ENCODE assay signal across 9 cellular contexts in the genomic region with DNA sequence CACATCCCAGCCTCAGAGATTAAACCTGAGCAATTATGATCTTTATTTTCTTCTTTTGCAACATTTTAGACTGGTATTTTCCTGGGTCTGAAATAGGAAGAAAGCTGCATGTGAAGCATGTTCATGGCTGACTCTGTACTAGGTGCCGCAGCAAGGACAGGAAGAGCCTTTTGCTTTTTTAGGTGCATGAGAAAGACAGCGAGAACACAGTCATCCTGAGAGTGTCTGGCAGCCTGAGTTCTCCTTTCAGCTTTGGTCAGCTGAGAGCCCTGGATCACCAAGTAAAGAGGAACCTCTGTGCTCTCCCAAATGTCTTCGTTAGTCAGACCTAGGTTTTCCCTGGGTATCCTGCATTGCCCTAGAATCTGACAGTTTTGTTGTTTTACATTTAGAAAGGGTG. TPM values are rescaled to one million over a fixed set of nuclear protein-coding genes. Genes with fewer than 3 reads are reported as not detected.
DNase-seq lines count a peak whose midpoint lies in the region; ATAC-seq, FAIRE-seq and TF ChIP-seq lines count a peak whose summit lies in the region.
"Had no signal": no experiment of that assay in that cellular context is flagged by ENCODE, and none has a peak within 500 bp of the region (broad histone marks: within the 10 kb centered on the region; RNA-seq: fewer than 3 reads in every experiment).

No MANE protein-coding gene starts in this region.

- peaks cover 22% of the 10 kb centered on the region for H3K4me1 Mint-ChIP-seq in activated CD4-positive, alpha-beta memory T cell treated with anti-CD3 and anti-CD28 coated beads, Interleukin-2, amount 10 ng/mL, durations not matched to agents 7 days and 5 days

- CTCF ChIA-PET in activated CD4-positive, alpha-beta memory T cell treated with anti-CD3 and anti-CD28 coated beads, Interleukin-2, amount 10 ng/mL, durations not matched to agents 7 days and 5 days (lab: Charles Lee): interaction anchor here (1.3 kb wide), 1 partner anchor 95 kb away, joined by 3 read pairs; no protein-coding TSS in a partner anchor

- ATAC-seq in GM18511 (IDR thresholded peaks at IDR 0.05; ENCODE audit: unreplicated experiment) (peak; percentile 99), HG03103 (IDR thresholded peaks at IDR 0.05; ENCODE audit: low read depth, unreplicated experiment) (peak; percentile 99), SK-N-SH treated with all-trans-retinoic acid at 6 μM for 48 hours (no peak)

- H3K27me3 Mint-ChIP-seq in activated CD4-positive, alpha-beta memory T cell treated with anti-CD3 and anti-CD28 coated beads, Interleukin-2, amount 10 ng/mL, durations not matched to agents 7 days and 5 days: peaks cover 10% of the 10 kb centered on the region

- peak; percentile 77 for DNase-seq in GM20000 (ENCODE audit: low spot score)
- DNase-seq in activated CD4-positive, alpha-beta memory T cell treated with anti-CD3 and anti-CD28 coated beads, Interleukin-2, amount 10 ng/mL, durations not matched to agents 7 days and 5 days: peak; percentile 27
- DNase-seq in occipital lobe (lab: John Stamatoyannopoulos, UW): no peak
- no peak for DNase-seq in RCC 7860 (ENCODE audit: low spot score)
- no peak for DNase-seq in SW 1271 (lab: John Stamatoyannopoulos, UW)

- H3K4me3 Mint-ChIP-seq in activated CD4-positive, alpha-beta memory T cell treated with anti-CD3 and anti-CD28 coated beads, Interleukin-2, amount 10 ng/mL, durations not matched to agents 7 days and 5 days: no peak overlapping the region

- H3K36me3 Mint-ChIP-seq in activated CD4-positive, alpha-beta memory T cell treated with anti-CD3 and anti-CD28 coated beads, Interleukin-2, amount 10 ng/mL, durations not matched to agents 7 days and 5 days (ENCODE audit: low read depth): no peaks in the 10 kb centered on the region

- POLR2A ChIA-PET in activated CD4-positive, alpha-beta memory T cell treated with anti-CD3 and anti-CD28 coated beads, Interleukin-2, amount 10 ng/mL, durations not matched to agents 7 days and 5 days (lab: Charles Lee): interaction anchor here (0.7 kb wide), 1 partner anchor 521 kb away, joined by 3 read pairs; no protein-coding TSS in a partner anchor

- no peak overlapping the region for H3K27ac Mint-ChIP-seq in activated CD4-positive, alpha-beta memory T cell treated with anti-CD3 and anti-CD28 coated beads, Interleukin-2, amount 10 ng/mL, durations not matched to agents 7 days and 5 days

- H3K9me3 Mint-ChIP-seq in activated CD4-positive, alpha-beta memory T cell treated with anti-CD3 and anti-CD28 coated beads, Interleukin-2, amount 10 ng/mL, durations not matched to agents 7 days and 5 days: no peaks in the 10 kb centered on the region

- FAIRE-seq in RCC 7860 (lab: Jason Lieb, UNC): no peak

- no peak for TF ChIP-seq CTCF in GM20000 (IDR thresholded peaks at IDR 0.05; ENCODE audit: extremely low read depth, missing control alignments)

TF ChIP-seq in SK-N-SH treated with all-trans-retinoic acid at 6 μM for 48 hours, 23 proteins besides CTCF, POLR2A, EP300 and RAD21 (continues in another document):
- TF ChIP-seq, protein P1, sequence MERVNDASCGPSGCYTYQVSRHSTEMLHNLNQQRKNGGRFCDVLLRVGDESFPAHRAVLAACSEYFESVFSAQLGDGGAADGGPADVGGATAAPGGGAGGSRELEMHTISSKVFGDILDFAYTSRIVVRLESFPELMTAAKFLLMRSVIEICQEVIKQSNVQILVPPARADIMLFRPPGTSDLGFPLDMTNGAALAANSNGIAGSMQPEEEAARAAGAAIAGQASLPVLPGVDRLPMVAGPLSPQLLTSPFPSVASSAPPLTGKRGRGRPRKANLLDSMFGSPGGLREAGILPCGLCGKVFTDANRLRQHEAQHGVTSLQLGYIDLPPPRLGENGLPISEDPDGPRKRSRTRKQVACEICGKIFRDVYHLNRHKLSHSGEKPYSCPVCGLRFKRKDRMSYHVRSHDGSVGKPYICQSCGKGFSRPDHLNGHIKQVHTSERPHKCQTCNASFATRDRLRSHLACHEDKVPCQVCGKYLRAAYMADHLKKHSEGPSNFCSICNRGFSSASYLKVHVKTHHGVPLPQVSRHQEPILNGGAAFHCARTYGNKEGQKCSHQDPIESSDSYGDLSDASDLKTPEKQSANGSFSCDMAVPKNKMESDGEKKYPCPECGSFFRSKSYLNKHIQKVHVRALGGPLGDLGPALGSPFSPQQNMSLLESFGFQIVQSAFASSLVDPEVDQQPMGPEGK (CRISPR knock-in tag; IDR thresholded peaks at IDR 0.05; ENCODE audit: borderline replicate concordance): no peak
- TF ChIP-seq, protein P2, sequence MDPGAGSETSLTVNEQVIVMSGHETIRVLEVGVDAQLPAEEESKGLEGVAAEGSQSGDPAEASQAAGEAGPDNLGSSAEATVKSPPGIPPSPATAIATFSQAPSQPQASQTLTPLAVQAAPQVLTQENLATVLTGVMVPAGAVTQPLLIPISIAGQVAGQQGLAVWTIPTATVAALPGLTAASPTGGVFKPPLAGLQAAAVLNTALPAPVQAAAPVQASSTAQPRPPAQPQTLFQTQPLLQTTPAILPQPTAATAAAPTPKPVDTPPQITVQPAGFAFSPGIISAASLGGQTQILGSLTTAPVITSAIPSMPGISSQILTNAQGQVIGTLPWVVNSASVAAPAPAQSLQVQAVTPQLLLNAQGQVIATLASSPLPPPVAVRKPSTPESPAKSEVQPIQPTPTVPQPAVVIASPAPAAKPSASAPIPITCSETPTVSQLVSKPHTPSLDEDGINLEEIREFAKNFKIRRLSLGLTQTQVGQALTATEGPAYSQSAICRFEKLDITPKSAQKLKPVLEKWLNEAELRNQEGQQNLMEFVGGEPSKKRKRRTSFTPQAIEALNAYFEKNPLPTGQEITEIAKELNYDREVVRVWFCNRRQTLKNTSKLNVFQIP (CRISPR knock-in tag; IDR thresholded peaks at IDR 0.05; ENCODE audit: borderline replicate concordance, low read depth): no peak
- no peak for TF ChIP-seq ZFP3 (CRISPR knock-in tag; IDR thresholded peaks at IDR 0.05)
- no peak for TF ChIP-seq ZC3H10 (CRISPR knock-in tag; IDR thresholded peaks at IDR 0.05)
- TF ChIP-seq, protein P3, sequence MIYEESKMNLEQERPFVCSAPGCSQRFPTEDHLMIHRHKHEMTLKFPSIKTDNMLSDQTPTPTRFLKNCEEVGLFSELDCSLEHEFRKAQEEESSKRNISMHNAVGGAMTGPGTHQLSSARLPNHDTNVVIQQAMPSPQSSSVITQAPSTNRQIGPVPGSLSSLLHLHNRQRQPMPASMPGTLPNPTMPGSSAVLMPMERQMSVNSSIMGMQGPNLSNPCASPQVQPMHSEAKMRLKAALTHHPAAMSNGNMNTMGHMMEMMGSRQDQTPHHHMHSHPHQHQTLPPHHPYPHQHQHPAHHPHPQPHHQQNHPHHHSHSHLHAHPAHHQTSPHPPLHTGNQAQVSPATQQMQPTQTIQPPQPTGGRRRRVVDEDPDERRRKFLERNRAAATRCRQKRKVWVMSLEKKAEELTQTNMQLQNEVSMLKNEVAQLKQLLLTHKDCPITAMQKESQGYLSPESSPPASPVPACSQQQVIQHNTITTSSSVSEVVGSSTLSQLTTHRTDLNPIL (CRISPR knock-in tag; IDR thresholded peaks at IDR 0.05; ENCODE audit: low read depth): no peak
- TF ChIP-seq ZNF70 (CRISPR knock-in tag; IDR thresholded peaks at IDR 0.05): no peak
- TF ChIP-seq, protein P4, sequence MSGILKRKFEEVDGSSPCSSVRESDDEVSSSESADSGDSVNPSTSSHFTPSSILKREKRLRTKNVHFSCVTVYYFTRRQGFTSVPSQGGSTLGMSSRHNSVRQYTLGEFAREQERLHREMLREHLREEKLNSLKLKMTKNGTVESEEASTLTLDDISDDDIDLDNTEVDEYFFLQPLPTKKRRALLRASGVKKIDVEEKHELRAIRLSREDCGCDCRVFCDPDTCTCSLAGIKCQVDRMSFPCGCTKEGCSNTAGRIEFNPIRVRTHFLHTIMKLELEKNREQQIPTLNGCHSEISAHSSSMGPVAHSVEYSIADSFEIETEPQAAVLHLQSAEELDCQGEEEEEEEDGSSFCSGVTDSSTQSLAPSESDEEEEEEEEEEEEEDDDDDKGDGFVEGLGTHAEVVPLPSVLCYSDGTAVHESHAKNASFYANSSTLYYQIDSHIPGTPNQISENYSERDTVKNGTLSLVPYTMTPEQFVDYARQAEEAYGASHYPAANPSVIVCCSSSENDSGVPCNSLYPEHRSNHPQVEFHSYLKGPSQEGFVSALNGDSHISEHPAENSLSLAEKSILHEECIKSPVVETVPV (CRISPR knock-in tag; IDR thresholded peaks at IDR 0.05): no peak
- TF ChIP-seq CSDC2 (CRISPR knock-in tag; IDR thresholded peaks at IDR 0.05): no peak
- TF ChIP-seq ARNTL (CRISPR knock-in tag; IDR thresholded peaks at IDR 0.05; ENCODE audit: borderline replicate concordance, low read depth): no peak
- TF ChIP-seq TOX (CRISPR knock-in tag; IDR thresholded peaks at IDR 0.05; ENCODE audit: borderline replicate concordance): no peak
- no peak for TF ChIP-seq ZNF8 (CRISPR knock-in tag; IDR thresholded peaks at IDR 0.05)
- TF ChIP-seq GLIS3 (CRISPR knock-in tag; IDR thresholded peaks at IDR 0.05): no peak
- TF ChIP-seq ZNF565 (CRISPR knock-in tag; conservative IDR thresholded peaks at IDR 0.05; ENCODE audit: low read depth): no peak
- TF ChIP-seq, protein P5, sequence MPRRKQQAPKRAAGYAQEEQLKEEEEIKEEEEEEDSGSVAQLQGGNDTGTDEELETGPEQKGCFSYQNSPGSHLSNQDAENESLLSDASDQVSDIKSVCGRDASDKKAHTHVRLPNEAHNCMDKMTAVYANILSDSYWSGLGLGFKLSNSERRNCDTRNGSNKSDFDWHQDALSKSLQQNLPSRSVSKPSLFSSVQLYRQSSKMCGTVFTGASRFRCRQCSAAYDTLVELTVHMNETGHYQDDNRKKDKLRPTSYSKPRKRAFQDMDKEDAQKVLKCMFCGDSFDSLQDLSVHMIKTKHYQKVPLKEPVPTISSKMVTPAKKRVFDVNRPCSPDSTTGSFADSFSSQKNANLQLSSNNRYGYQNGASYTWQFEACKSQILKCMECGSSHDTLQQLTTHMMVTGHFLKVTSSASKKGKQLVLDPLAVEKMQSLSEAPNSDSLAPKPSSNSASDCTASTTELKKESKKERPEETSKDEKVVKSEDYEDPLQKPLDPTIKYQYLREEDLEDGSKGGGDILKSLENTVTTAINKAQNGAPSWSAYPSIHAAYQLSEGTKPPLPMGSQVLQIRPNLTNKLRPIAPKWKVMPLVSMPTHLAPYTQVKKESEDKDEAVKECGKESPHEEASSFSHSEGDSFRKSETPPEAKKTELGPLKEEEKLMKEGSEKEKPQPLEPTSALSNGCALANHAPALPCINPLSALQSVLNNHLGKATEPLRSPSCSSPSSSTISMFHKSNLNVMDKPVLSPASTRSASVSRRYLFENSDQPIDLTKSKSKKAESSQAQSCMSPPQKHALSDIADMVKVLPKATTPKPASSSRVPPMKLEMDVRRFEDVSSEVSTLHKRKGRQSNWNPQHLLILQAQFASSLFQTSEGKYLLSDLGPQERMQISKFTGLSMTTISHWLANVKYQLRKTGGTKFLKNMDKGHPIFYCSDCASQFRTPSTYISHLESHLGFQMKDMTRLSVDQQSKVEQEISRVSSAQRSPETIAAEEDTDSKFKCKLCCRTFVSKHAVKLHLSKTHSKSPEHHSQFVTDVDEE (CRISPR knock-in tag; IDR thresholded peaks at IDR 0.05): no peak
- no peak for TF ChIP-seq ZFP30 (CRISPR knock-in tag; IDR thresholded peaks at IDR 0.05)

RNA-seq across cellular contexts. Expression of a gene that starts 29.8 kb away (rescaled TPM):
- total RNA-seq in activated CD4-positive, alpha-beta memory T cell treated with anti-CD3 and anti-CD28 coated beads, Interleukin-2, amount 10 ng/mL, durations not matched to agents 7 days and 5 days: under 1 TPM in 1 of 2 experiments, not detected in 1; 0.38 TPM
- 38.8 TPM for total RNA-seq in occipital lobe
- total RNA-seq: M059J had no signal

RNA-seq across cellular contexts. Expression of a gene that starts 57.1 kb away (rescaled TPM):
- 10 to 100 TPM; 10.0 to 10.9 TPM for total RNA-seq in activated CD4-positive, alpha-beta memory T cell treated with anti-CD3 and anti-CD28 coated beads, Interleukin-2, amount 10 ng/mL, durations not matched to agents 7 days and 5 days
- 7.2 TPM for total RNA-seq in occipital lobe

Comparison
In these comparisons a context has a peak if more than half of its experiments do, and no peak if none do; other contexts are left out.
1. DNase-seq: peak in GM20000 (single experiment) and activated CD4-positive, alpha-beta memory T cell treated with anti-CD3 and anti-CD28 coated beads, Interleukin-2, amount 10 ng/mL, durations not matched to agents 7 days and 5 days (single experiment); none in occipital lobe (single experiment), RCC 7860 (single experiment) and SW 1271 (0 of 2).
2. RNA of a gene that starts 29.8 kb away (total RNA-seq): 38.8 TPM in occipital lobe (single experiment); 0.38 TPM in activated CD4-positive, alpha-beta memory T cell treated with anti-CD3 and anti-CD28 coated beads, Interleukin-2, amount 10 ng/mL, durations not matched to agents 7 days and 5 days; every median in the first group is over 10 times any median in the second.